In the genomic region with DNA sequence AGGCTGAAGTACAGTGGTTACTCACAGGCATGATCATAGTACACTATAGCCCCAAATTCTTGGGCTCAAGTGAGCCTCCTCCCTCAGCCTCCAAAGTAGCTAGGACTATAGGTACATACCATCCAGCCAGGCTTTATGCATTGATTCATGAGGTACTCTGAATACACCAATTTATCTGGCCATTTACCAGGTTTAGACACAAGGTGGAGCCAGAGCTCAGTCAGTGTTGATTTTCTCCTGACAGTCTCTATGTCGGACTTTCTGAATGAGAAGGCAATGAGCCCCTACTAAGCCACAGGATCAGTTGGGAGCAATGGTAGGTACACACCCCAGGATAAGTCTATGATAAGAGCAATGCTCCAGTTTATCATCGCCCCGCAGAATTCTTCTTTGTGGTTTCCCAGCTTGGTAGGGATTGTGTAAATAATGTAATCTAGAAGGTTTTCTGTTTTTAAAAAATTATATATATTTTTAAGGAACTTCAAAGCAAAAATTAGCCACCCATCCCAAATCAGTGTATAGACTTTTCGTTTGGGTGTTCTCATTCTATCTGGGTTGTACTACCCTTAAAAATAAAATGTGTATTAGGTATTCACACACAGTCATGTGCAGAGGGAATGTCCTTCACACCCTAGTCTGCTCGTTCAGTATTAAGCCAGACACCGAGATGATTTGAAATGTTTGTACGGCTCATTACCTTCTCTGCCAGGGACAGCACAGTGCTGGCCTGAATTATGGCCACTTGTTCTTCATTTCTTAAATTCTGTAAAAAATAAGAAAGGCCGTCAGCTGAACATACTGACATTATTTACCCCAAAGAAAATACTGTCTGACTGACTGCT, we compare ENCODE assay signal across 8 cellular contexts.
DNase-seq lines count a peak whose midpoint lies in the region; ATAC-seq and TF ChIP-seq lines count a peak whose summit lies in the region.

No MANE protein-coding gene starts in this region.

- no peaks in the 10 kb centered on the region for H3K9me3 Mint-ChIP-seq in activated T-cell treated with anti-CD3 and anti-CD28 coated beads, Interleukin-2, amount 50 U/mL, for 72 hours

- no peak overlapping the region for H2BK120ac ChIP-seq in neuronal stem cell (ENCODE audit: low read depth, low read length)

- DNase-seq in GM04503 (ENCODE audit: low read depth), result peak; percentile 9
- peak; percentile 73 for DNase-seq in GM23248
- DNase-seq in OCI-M1 (lab: John Stamatoyannopoulos, UW), result peak; percentile 87
- DNase-seq in activated T-cell treated with anti-CD3 and anti-CD28 coated beads, Interleukin-2, amount 50 U/mL, for 72 hours, result peak; percentile 36 to 62
- DNase-seq in fibroblast of pulmonary artery (ENCODE audit: low read depth), result peak; percentile 78
- peak; percentile 78 for DNase-seq in neuronal stem cell (ENCODE audit: low spot score)
- no peak for DNase-seq in upper lobe of right lung

- peak; percentile 61 to 75 for ATAC-seq in activated T-cell treated with anti-CD3 and anti-CD28 coated beads, Interleukin-2, amount 50 U/mL, for 72 hours (replicated peaks in 1 of 2)
- peak; percentile 95 for ATAC-seq in upper lobe of right lung

- H3K79me2 ChIP-seq in GM23248 (ENCODE audit: insufficient read depth), result no peaks in the 10 kb centered on the region
- no peaks in the 10 kb centered on the region for H3K79me2 ChIP-seq in KMS-11 (ENCODE audit: insufficient read depth, low read depth)

- no peaks in the 10 kb centered on the region for H3K9me2 ChIP-seq in GM23248 (ENCODE audit: insufficient read depth)

- 19 to 24% methylated on average over 8 of the region's 8 CpGs for WGBS in GM23248 (ENCODE audit: low coverage in 1 of 2, low lambda C conversion rate in 2 of 2, missing lambda C conversion rate in 2 of 2), 2 experiments
- no CpG with 5 or more reads among the region's 8 CpGs for WGBS in neuronal stem cell (ENCODE audit: extremely low coverage in 2 of 2, insufficient read length in 2 of 2, insufficient replicate concordance in 1 of 2), 2 donors

- H3K9me3 ChIP-seq in GM23248 (ENCODE audit: low read depth) (no peaks in the 10 kb centered on the region), neuronal stem cell (replicated peaks in 1 of 2; ENCODE audit: control insufficient read depth in 2 of 2, insufficient read depth in 1 of 2, low read depth in 1 of 2, low read length in 2 of 2) (peaks cover 0 to 1% of the 10 kb centered on the region in 2 donors), upper lobe of right lung (no peaks in the 10 kb centered on the region)

- H2AK5ac ChIP-seq in neuronal stem cell (ENCODE audit: low read depth, low read length), result no peak overlapping the region

- H4K91ac ChIP-seq in neuronal stem cell (ENCODE audit: low read depth, low read length, poor library complexity), result no peak overlapping the region

- H3K4me3 ChIP-seq in GM23248 (no peak overlapping the region), KMS-11 (IDR thresholded peaks at IDR 0.05; ENCODE audit: insufficient read depth, low read depth, low read length) (no peak overlapping the region), fibroblast of pulmonary artery (replicated peaks; ENCODE audit: low read depth, low read length) (no peak overlapping the region), neuronal stem cell (ENCODE audit: low read length in 2 of 2) (no peak overlapping the region), upper lobe of right lung (no peak overlapping the region)

- H3K79me1 ChIP-seq in neuronal stem cell (ENCODE audit: low read depth, low read length), result no peaks in the 10 kb centered on the region

- H3K27ac ChIP-seq in GM23248, result no peak overlapping the region
- no peak overlapping the region for H3K27ac ChIP-seq in KMS-11
- H3K27ac ChIP-seq in neuronal stem cell (replicated peaks; ENCODE audit: low read length), result no peak overlapping the region
- H3K27ac ChIP-seq in upper lobe of right lung, result no peak overlapping the region

- no peak overlapping the region for H3K14ac ChIP-seq in neuronal stem cell (ENCODE audit: low read length)

- H3K4me2 ChIP-seq in GM23248 (ENCODE audit: unreplicated experiment) (no peak overlapping the region), KMS-11 (no peak overlapping the region), neuronal stem cell (ENCODE audit: insufficient read depth, low read length, poor library complexity, severe bottlenecking) (no peak overlapping the region)

- no peak overlapping the region for H4K8ac ChIP-seq in neuronal stem cell (ENCODE audit: low read depth, low read length)

- intact Hi-C loops in upper lobe of right lung (cut with DNase I), result loop anchor here (10.0 kb wide), 1 partner anchor 197 kb away; no protein-coding TSS in a partner anchor

- H3F3A ChIP-seq in GM23248 (ENCODE audit: insufficient read depth), result no peaks in the 10 kb centered on the region

- H2AFZ ChIP-seq in GM23248 (no peak overlapping the region), KMS-11 (ENCODE audit: low read depth) (no peak overlapping the region), neuronal stem cell (ENCODE audit: low read length) (no peak overlapping the region)

- no peak overlapping the region for H2BK5ac ChIP-seq in neuronal stem cell (ENCODE audit: low read length)

- H3K4me3 Mint-ChIP-seq in activated T-cell treated with anti-CD3 and anti-CD28 coated beads, Interleukin-2, amount 50 U/mL, for 72 hours, result no peak overlapping the region

- in situ Hi-C loops in GM23248 (cut with MboI), result loop anchor here (10.0 kb wide), 1 partner anchor 197 kb away; no protein-coding TSS in a partner anchor

- no peaks in the 10 kb centered on the region for H3K27me3 Mint-ChIP-seq in activated T-cell treated with anti-CD3 and anti-CD28 coated beads, Interleukin-2, amount 50 U/mL, for 72 hours (ENCODE audit: low read depth)

- no peaks in the 10 kb centered on the region for H3K4me1 Mint-ChIP-seq in activated T-cell treated with anti-CD3 and anti-CD28 coated beads, Interleukin-2, amount 50 U/mL, for 72 hours (ENCODE audit: low read depth)

- H3K27me3 ChIP-seq in GM23248 (replicated peaks; ENCODE audit: insufficient read depth) (peaks cover 15% of the 10 kb centered on the region), KMS-11 (ENCODE audit: insufficient read depth, low read depth) (no peaks in the 10 kb centered on the region), neuronal stem cell (ENCODE audit: control insufficient read depth in 3 of 3, insufficient read depth in 3 of 3, low read depth in 1 of 3, low read length in 3 of 3) (no peaks in the 10 kb centered on the region), upper lobe of right lung (no peaks in the 10 kb centered on the region)

- H3K23ac ChIP-seq in neuronal stem cell (ENCODE audit: low read depth, low read length, poor library complexity), result no peak overlapping the region

- no peak overlapping the region for H3K18ac ChIP-seq in neuronal stem cell (ENCODE audit: low read length)

- H2BK15ac ChIP-seq in neuronal stem cell (ENCODE audit: low read length), result no peak overlapping the region

- no peaks in the 10 kb centered on the region for H3K36me3 Mint-ChIP-seq in activated T-cell treated with anti-CD3 and anti-CD28 coated beads, Interleukin-2, amount 50 U/mL, for 72 hours (ENCODE audit: insufficient read depth in 2 of 2)

- H4K20me1 ChIP-seq in GM23248 (ENCODE audit: insufficient read depth), result no peaks in the 10 kb centered on the region
- H4K20me1 ChIP-seq in KMS-11 (ENCODE audit: insufficient read depth), result no peaks in the 10 kb centered on the region

- no peak overlapping the region for H3K27ac Mint-ChIP-seq in activated T-cell treated with anti-CD3 and anti-CD28 coated beads, Interleukin-2, amount 50 U/mL, for 72 hours

- no peak overlapping the region for H2BK12ac ChIP-seq in neuronal stem cell (ENCODE audit: low read length)

- TF ChIP-seq CTCF in KMS-11 (conservative IDR thresholded peaks at IDR 0.05; ENCODE audit: low read depth, low read length) (peak; percentile 89), fibroblast of pulmonary artery (IDR thresholded peaks at IDR 0.05; ENCODE audit: low read length, missing control alignments) (peak; percentile 90), upper lobe of right lung (IDR thresholded peaks at IDR 0.05) (peak; percentile 73)

- H3K9ac ChIP-seq in GM23248, result no peak overlapping the region
- no peak overlapping the region for H3K9ac ChIP-seq in KMS-11
- no peak overlapping the region for H3K9ac ChIP-seq in neuronal stem cell (ENCODE audit: low read depth, low read length, poor library complexity)

- no peaks in the 10 kb centered on the region for H3K36me3 ChIP-seq in GM23248 (ENCODE audit: low read depth)
- H3K36me3 ChIP-seq in KMS-11 (ENCODE audit: insufficient read depth), result no peaks in the 10 kb centered on the region
- peaks cover 19 to 48% of the 10 kb centered on the region in 2 donors for H3K36me3 ChIP-seq in neuronal stem cell (replicated peaks in 1 of 2; ENCODE audit: control insufficient read depth in 2 of 2, insufficient read depth in 2 of 2, low read length in 2 of 2)
- H3K36me3 ChIP-seq in upper lobe of right lung, result no peaks in the 10 kb centered on the region

- no peak overlapping the region for H3K4ac ChIP-seq in neuronal stem cell (ENCODE audit: low read length)

- H3K4me1 ChIP-seq in GM23248 (ENCODE audit: insufficient read depth) (no peaks in the 10 kb centered on the region), KMS-11 (ENCODE audit: low read depth, poor library complexity, severe bottlenecking) (no peaks in the 10 kb centered on the region), neuronal stem cell (ENCODE audit: control insufficient read depth in 2 of 2, insufficient read depth in 1 of 2, low read depth in 1 of 2, low read length in 2 of 2) (no peaks in the 10 kb centered on the region), upper lobe of right lung (no peaks in the 10 kb centered on the region)
